ENCODE assay signal across 2 cellular contexts in the genomic region with DNA sequence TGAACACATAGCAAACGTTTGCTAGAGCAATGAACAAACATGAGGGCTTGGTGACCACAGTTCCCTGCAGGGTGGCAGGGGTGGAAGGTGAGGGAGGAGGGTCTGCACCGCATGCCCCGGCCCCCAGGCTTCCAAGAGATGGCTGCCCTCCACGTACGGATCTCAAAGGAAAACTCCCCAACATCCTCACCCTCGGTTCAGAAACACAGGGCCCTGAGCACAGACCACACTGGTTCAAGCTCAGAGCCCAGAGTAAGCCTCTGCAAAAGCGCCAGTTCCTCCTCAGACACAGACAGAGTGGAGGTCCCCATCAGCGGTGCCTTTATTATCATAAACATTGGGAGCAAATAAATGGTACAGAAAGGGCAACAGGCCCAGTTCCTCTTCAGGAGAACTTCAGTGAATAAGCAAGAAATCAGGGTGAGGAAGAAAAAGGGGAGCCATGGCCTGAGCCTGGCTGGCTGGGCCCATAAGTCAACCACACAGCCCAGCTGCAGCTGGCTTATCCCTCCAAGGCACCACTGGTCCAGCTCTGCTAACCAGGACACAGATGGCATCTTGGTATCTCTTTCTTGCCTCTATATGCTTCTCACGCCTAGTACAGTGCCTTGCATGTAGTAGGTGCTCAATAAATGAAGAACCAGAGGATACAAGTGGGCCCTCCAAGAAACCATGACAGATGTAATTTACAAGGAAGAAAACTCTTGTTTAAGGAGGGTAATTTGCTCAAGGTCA.
TF ChIP-seq lines count a peak whose summit lies in the region.

No MANE protein-coding gene starts in this region.

TF ChIP-seq in SK-N-SH, 30 proteins besides CTCF, POLR2A, EP300 and RAD21:
- TF ChIP-seq ELF1 (IDR thresholded peaks at IDR 0.05) (no peak), YY1 (IDR thresholded peaks at IDR 0.05; ENCODE audit: low read depth) (no peak), FOXJ3 (CRISPR knock-in tag; IDR thresholded peaks at IDR 0.05) (no peak), TCF12 (IDR thresholded peaks at IDR 0.05) (no peak)
TF ChIP-seq in SK-N-SH: peak in this region for 0.

TF ChIP-seq in SK-N-SH treated with all-trans-retinoic acid at 6 μM for 48 hours, 23 proteins besides CTCF, POLR2A, EP300 and RAD21:
- TF ChIP-seq ARNTL (CRISPR knock-in tag; IDR thresholded peaks at IDR 0.05; ENCODE audit: borderline replicate concordance, low read depth) = no peak
- no peak for TF ChIP-seq BACH2 (CRISPR knock-in tag; IDR thresholded peaks at IDR 0.05; ENCODE audit: borderline replicate concordance)
- no peak for TF ChIP-seq ZNF565 (CRISPR knock-in tag; conservative IDR thresholded peaks at IDR 0.05; ENCODE audit: low read depth)
- TF ChIP-seq ZC3H10 (CRISPR knock-in tag; IDR thresholded peaks at IDR 0.05) = no peak
- TF ChIP-seq, protein P1, sequence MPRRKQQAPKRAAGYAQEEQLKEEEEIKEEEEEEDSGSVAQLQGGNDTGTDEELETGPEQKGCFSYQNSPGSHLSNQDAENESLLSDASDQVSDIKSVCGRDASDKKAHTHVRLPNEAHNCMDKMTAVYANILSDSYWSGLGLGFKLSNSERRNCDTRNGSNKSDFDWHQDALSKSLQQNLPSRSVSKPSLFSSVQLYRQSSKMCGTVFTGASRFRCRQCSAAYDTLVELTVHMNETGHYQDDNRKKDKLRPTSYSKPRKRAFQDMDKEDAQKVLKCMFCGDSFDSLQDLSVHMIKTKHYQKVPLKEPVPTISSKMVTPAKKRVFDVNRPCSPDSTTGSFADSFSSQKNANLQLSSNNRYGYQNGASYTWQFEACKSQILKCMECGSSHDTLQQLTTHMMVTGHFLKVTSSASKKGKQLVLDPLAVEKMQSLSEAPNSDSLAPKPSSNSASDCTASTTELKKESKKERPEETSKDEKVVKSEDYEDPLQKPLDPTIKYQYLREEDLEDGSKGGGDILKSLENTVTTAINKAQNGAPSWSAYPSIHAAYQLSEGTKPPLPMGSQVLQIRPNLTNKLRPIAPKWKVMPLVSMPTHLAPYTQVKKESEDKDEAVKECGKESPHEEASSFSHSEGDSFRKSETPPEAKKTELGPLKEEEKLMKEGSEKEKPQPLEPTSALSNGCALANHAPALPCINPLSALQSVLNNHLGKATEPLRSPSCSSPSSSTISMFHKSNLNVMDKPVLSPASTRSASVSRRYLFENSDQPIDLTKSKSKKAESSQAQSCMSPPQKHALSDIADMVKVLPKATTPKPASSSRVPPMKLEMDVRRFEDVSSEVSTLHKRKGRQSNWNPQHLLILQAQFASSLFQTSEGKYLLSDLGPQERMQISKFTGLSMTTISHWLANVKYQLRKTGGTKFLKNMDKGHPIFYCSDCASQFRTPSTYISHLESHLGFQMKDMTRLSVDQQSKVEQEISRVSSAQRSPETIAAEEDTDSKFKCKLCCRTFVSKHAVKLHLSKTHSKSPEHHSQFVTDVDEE (CRISPR knock-in tag; IDR thresholded peaks at IDR 0.05) = no peak
- no peak for TF ChIP-seq OSR1 (CRISPR knock-in tag; IDR thresholded peaks at IDR 0.05)
- TF ChIP-seq GLIS3 (CRISPR knock-in tag; IDR thresholded peaks at IDR 0.05) = no peak
- TF ChIP-seq PPARA (CRISPR knock-in tag; IDR thresholded peaks at IDR 0.05; ENCODE audit: borderline replicate concordance) = no peak
- TF ChIP-seq, protein P2, sequence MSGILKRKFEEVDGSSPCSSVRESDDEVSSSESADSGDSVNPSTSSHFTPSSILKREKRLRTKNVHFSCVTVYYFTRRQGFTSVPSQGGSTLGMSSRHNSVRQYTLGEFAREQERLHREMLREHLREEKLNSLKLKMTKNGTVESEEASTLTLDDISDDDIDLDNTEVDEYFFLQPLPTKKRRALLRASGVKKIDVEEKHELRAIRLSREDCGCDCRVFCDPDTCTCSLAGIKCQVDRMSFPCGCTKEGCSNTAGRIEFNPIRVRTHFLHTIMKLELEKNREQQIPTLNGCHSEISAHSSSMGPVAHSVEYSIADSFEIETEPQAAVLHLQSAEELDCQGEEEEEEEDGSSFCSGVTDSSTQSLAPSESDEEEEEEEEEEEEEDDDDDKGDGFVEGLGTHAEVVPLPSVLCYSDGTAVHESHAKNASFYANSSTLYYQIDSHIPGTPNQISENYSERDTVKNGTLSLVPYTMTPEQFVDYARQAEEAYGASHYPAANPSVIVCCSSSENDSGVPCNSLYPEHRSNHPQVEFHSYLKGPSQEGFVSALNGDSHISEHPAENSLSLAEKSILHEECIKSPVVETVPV (CRISPR knock-in tag; IDR thresholded peaks at IDR 0.05) = no peak
- TF ChIP-seq, protein P3, sequence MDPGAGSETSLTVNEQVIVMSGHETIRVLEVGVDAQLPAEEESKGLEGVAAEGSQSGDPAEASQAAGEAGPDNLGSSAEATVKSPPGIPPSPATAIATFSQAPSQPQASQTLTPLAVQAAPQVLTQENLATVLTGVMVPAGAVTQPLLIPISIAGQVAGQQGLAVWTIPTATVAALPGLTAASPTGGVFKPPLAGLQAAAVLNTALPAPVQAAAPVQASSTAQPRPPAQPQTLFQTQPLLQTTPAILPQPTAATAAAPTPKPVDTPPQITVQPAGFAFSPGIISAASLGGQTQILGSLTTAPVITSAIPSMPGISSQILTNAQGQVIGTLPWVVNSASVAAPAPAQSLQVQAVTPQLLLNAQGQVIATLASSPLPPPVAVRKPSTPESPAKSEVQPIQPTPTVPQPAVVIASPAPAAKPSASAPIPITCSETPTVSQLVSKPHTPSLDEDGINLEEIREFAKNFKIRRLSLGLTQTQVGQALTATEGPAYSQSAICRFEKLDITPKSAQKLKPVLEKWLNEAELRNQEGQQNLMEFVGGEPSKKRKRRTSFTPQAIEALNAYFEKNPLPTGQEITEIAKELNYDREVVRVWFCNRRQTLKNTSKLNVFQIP (CRISPR knock-in tag; IDR thresholded peaks at IDR 0.05; ENCODE audit: borderline replicate concordance, low read depth) = no peak
- no peak for TF ChIP-seq ISL1 (CRISPR knock-in tag; IDR thresholded peaks at IDR 0.05)
- TF ChIP-seq ESRRG (CRISPR knock-in tag; IDR thresholded peaks at IDR 0.05) = no peak
- no peak for TF ChIP-seq CSDC2 (CRISPR knock-in tag; IDR thresholded peaks at IDR 0.05)
- TF ChIP-seq ZFP3 (CRISPR knock-in tag; IDR thresholded peaks at IDR 0.05) = no peak
- TF ChIP-seq TCF4 (CRISPR knock-in tag; IDR thresholded peaks at IDR 0.05; ENCODE audit: borderline replicate concordance) = no peak
TF ChIP-seq in SK-N-SH treated with all-trans-retinoic acid at 6 μM for 48 hours: peak in this region for 0.
